ENCODE assay signal across 13 cellular contexts in genomic region chr22:37749831-37750595, GRCh38. TPM values are rescaled to one million over a fixed set of nuclear protein-coding genes. Genes with fewer than 3 reads are reported as not detected.
DNase-seq lines count a peak whose midpoint lies in the region; ATAC-seq and TF ChIP-seq lines count a peak whose summit lies in the region.
"Had no signal": no experiment of that assay in that cellular context is flagged by ENCODE, and none has a peak within 500 bp of the region (broad histone marks: within the 10 kb centered on the region; RNA-seq: fewer than 3 reads in every experiment).

No MANE protein-coding gene starts in this region.

- peak overlapping the region; percentile 26 for H3K4me3 Mint-ChIP-seq in osteocyte (ENCODE audit: unreplicated experiment)
- H3K4me3 Mint-ChIP-seq in activated CD8-positive, alpha-beta T cell treated with anti-CD3 and anti-CD28 coated beads for 36 hours: no peak overlapping the region
- H3K4me3 Mint-ChIP-seq: activated T-helper 1 cell treated with anti-CD3 and anti-CD28 coated beads, Interleukin-12 subunit alpha, Interleukin-12 subunit beta, Interleukin-2, Interleukin-4 antibody, amounts not matched to agents 30 ng/mL and 10 ng/mL and 1 ng/mL, durations not matched to agents 14 hours and 24 hours and 36 hours had no signal

- H3K9ac ChIP-seq in adipocyte (ENCODE audit: low read length): peak overlapping the region; percentile 52

- H3K27me3 ChIP-seq in adipocyte (replicated peaks; ENCODE audit: control insufficient read depth, insufficient read depth, low read length): no peaks in the 10 kb centered on the region
- H3K27me3 ChIP-seq: BE2C had no signal

- H3K27ac Mint-ChIP-seq in osteocyte (ENCODE audit: unreplicated experiment): peak overlapping the region; percentile 95
- no peak overlapping the region for H3K27ac Mint-ChIP-seq in activated CD8-positive, alpha-beta T cell treated with anti-CD3 and anti-CD28 coated beads for 36 hours
- H3K27ac Mint-ChIP-seq: activated T-helper 1 cell treated with anti-CD3 and anti-CD28 coated beads, Interleukin-12 subunit alpha, Interleukin-12 subunit beta, Interleukin-2, Interleukin-4 antibody, amounts not matched to agents 30 ng/mL and 10 ng/mL and 1 ng/mL, durations not matched to agents 14 hours and 24 hours and 36 hours had no signal

- H3K36me3 Mint-ChIP-seq in osteocyte (ENCODE audit: unreplicated experiment): peaks cover 4% of the 10 kb centered on the region
- no peaks in the 10 kb centered on the region for H3K36me3 Mint-ChIP-seq in activated CD8-positive, alpha-beta T cell treated with anti-CD3 and anti-CD28 coated beads for 36 hours (ENCODE audit: low read depth)
- H3K36me3 Mint-ChIP-seq: natural killer cell had no signal

- DNase-seq in AG10803 (ENCODE audit: low read depth) (peak; percentile 68), adipocyte (ENCODE audit: low read depth) (peak; percentile 53), fibroblast of the aortic adventitia (ENCODE audit: low read depth) (peak; percentile 71), osteocyte (ENCODE audit: extremely low spot score, unreplicated experiment) (no peak), substantia nigra (lab: John Stamatoyannopoulos, UW) (no peak), SKM-1 (lab: John Stamatoyannopoulos, UW; ENCODE audit: unreplicated experiment) (no peak)
- no peak for DNase-seq in activated CD8-positive, alpha-beta T cell treated with anti-CD3 and anti-CD28 coated beads for 36 hours
- DNase-seq in stimulated activated naive CD4-positive, alpha-beta T cell treated with Interleukin-2 at 50 U/mL for 16 hours (lab: John Stamatoyannopoulos, UW): no peak
- DNase-seq: erythroblast, GOT3, natural killer cell had no signal

- ATAC-seq in activated CD8-positive, alpha-beta T cell treated with anti-CD3 and anti-CD28 coated beads for 36 hours: no peak
- ATAC-seq: natural killer cell had no signal

- peaks cover 6% of the 10 kb centered on the region for H3K36me3 ChIP-seq in adipocyte (ENCODE audit: control insufficient read depth, insufficient read depth, low read length, severe bottlenecking)

- H3K27ac ChIP-seq in substantia nigra (ENCODE audit: low read depth, low read length, poor library complexity, severe bottlenecking): no peak overlapping the region

- no peak for TF ChIP-seq CTCF in AG10803 (conservative IDR thresholded peaks at IDR 0.05; ENCODE audit: low read length)
- TF ChIP-seq CTCF in fibroblast of the aortic adventitia (IDR thresholded peaks at IDR 0.05; ENCODE audit: insufficient read depth, low read length): no peak
- TF ChIP-seq CTCF in osteocyte (IDR thresholded peaks at IDR 0.05): no peak
- TF ChIP-seq CTCF in activated CD8-positive, alpha-beta T cell treated with anti-CD3 and anti-CD28 coated beads for 36 hours (IDR thresholded peaks at IDR 0.05): no peak

- POLR2A ChIA-PET in activated CD8-positive, alpha-beta T cell treated with anti-CD3 and anti-CD28 coated beads for 36 hours (lab: Charles Lee): interaction anchor here (0.6 to 1.0 kb wide), 2 partner anchors 49 to 69 kb away, joined by 3 read pairs; no protein-coding TSS in a partner anchor

- peaks cover 82% of the 10 kb centered on the region for H3K4me1 Mint-ChIP-seq in osteocyte (ENCODE audit: unreplicated experiment)
- H3K4me1 Mint-ChIP-seq in activated CD8-positive, alpha-beta T cell treated with anti-CD3 and anti-CD28 coated beads for 36 hours (ENCODE audit: low read depth): peaks cover 22% of the 10 kb centered on the region

- H3K4me1 ChIP-seq in adipocyte (ENCODE audit: control insufficient read depth, insufficient read depth, low read length): peaks cover 78% of the 10 kb centered on the region

- CTCF ChIA-PET in activated CD8-positive, alpha-beta T cell treated with anti-CD3 and anti-CD28 coated beads for 36 hours (lab: Charles Lee): no interaction called here

- no peaks in the 10 kb centered on the region for H3K9me3 Mint-ChIP-seq in osteocyte (ENCODE audit: unreplicated experiment)
- H3K9me3 Mint-ChIP-seq in activated CD8-positive, alpha-beta T cell treated with anti-CD3 and anti-CD28 coated beads for 36 hours: no peaks in the 10 kb centered on the region
- H3K9me3 Mint-ChIP-seq: activated T-helper 1 cell treated with anti-CD3 and anti-CD28 coated beads, Interleukin-12 subunit alpha, Interleukin-12 subunit beta, Interleukin-2, Interleukin-4 antibody, amounts not matched to agents 30 ng/mL and 10 ng/mL and 1 ng/mL, durations not matched to agents 14 hours and 24 hours and 36 hours; natural killer cell had no signal

- intact Hi-C loops in activated CD8-positive, alpha-beta T cell treated with anti-CD3 and anti-CD28 coated beads for 36 hours (cut with micrococcal nuclease): no loop called here

- H3K4me3 ChIP-seq in AG10803 (ENCODE audit: low read length) (peak overlapping the region; percentile 7), adipocyte (ENCODE audit: low read length) (no peak overlapping the region), fibroblast of the aortic adventitia (ENCODE audit: low read depth, low read length) (peak overlapping the region; percentile 33)

- H3K27me3 Mint-ChIP-seq in osteocyte (ENCODE audit: unreplicated experiment): no peaks in the 10 kb centered on the region
- H3K27me3 Mint-ChIP-seq in activated CD8-positive, alpha-beta T cell treated with anti-CD3 and anti-CD28 coated beads for 36 hours: no peaks in the 10 kb centered on the region

- no peaks in the 10 kb centered on the region for H3K9me3 ChIP-seq in adipocyte (ENCODE audit: control insufficient read depth, low read length)
- H3K9me3 ChIP-seq: BE2C had no signal

RNA-seq across cellular contexts. Expression of gene TRIOBP, which starts 53.2 kb away (rescaled TPM):
- total RNA-seq in fibroblast of the aortic adventitia (ENCODE audit: low replicate concordance): 150 and 151 TPM in 2 replicates
- 103 and 105 TPM in 2 replicates for total RNA-seq in osteocyte
- total RNA-seq in activated CD8-positive, alpha-beta T cell treated with anti-CD3 and anti-CD28 coated beads for 36 hours: 10 to 100 TPM; 17.8 to 20.7 TPM

RNA-seq across cellular contexts. Expression of gene GCAT, which starts 57.7 kb away (rescaled TPM):
- 13.1 and 16.2 TPM in 2 replicates for total RNA-seq in fibroblast of the aortic adventitia (ENCODE audit: low replicate concordance)
- total RNA-seq in osteocyte: 33.4 and 38.0 TPM in 2 replicates
- total RNA-seq in activated CD8-positive, alpha-beta T cell treated with anti-CD3 and anti-CD28 coated beads for 36 hours: 10 to 100 TPM; 19.0 to 20.4 TPM

Comparison
In these comparisons a context has a peak if more than half of its experiments do, and no peak if none do; other contexts are left out.
1. DNase-seq: peak in AG10803 (single experiment), adipocyte (single experiment) and fibroblast of the aortic adventitia (single experiment); none in osteocyte (single experiment), substantia nigra (0 of 49), activated CD8-positive, alpha-beta T cell treated with anti-CD3 and anti-CD28 coated beads for 36 hours (single experiment), stimulated activated naive CD4-positive, alpha-beta T cell treated with Interleukin-2 at 50 U/mL for 16 hours (single experiment) and SKM-1 (single experiment).